In the genomic region with DNA sequence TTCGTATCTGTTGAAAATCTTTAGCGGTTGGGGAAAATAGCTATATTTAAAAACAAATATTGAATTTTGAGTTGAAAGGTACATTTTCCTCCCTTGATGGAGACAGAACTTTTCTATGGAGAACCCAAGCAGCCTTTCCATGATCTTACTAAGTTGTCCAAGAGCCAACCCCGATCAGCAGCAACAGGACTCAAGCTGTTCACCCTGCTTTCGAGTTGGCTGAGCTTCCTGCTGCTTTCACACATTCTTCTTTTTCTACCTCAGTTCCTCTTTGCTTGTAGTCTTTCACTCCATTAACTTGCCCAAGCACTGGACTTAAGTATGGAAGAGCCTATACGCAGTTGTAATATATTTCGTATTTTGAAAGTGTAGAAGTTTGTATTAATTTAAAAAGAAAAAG, we compare ENCODE assay signal across 11 cellular contexts. TPM values are rescaled to one million over a fixed set of nuclear protein-coding genes. Genes with fewer than 3 reads are reported as not detected.
DNase-seq lines count a peak whose midpoint lies in the region; ATAC-seq and TF ChIP-seq lines count a peak whose summit lies in the region.
"Had no signal": no experiment of that assay in that cellular context is flagged by ENCODE, and none has a peak within 500 bp of the region (broad histone marks: within the 10 kb centered on the region; RNA-seq: fewer than 3 reads in every experiment).

No MANE protein-coding gene starts in this region.

- no peaks in the 10 kb centered on the region; the same call in 1 of the 2 replicates for H3K27me3 Mint-ChIP-seq in WTC11 (ENCODE audit: low read depth)

- H4K20me1 ChIP-seq in KMS-11 (ENCODE audit: insufficient read depth) (no peaks in the 10 kb centered on the region), hepatocyte (ENCODE audit: insufficient read depth, poor library complexity, severe bottlenecking) (no peaks in the 10 kb centered on the region)

- H3K79me2 ChIP-seq in KMS-11 (ENCODE audit: insufficient read depth, low read depth) (no peaks in the 10 kb centered on the region; the same call in 1 of the 2 replicates), hepatocyte (no peaks in the 10 kb centered on the region)

- POLR2A ChIA-PET in WTC11 (lab: Charles Lee), result no interaction called here

- TF ChIP-seq CTCF in KMS-11 (conservative IDR thresholded peaks at IDR 0.05; ENCODE audit: low read depth, low read length) (no peak), hepatocyte (IDR thresholded peaks at IDR 0.05; ENCODE audit: poor library complexity) (no peak), WTC11 (IDR thresholded peaks at IDR 0.05) (no peak)

- H3K4me3 Mint-ChIP-seq in WTC11, result no peak overlapping the region

- H3K9me3 Mint-ChIP-seq in WTC11, result no peaks in the 10 kb centered on the region

- peaks cover 19% of the 10 kb centered on the region for H3K36me3 ChIP-seq in KMS-11 (ENCODE audit: insufficient read depth)
- no peaks in the 10 kb centered on the region for H3K36me3 ChIP-seq in hepatocyte (replicated peaks; ENCODE audit: insufficient read depth, low read depth)
- H3K36me3 ChIP-seq: SJCRH30 had no signal

- 99% methylated on average over 6 of the region's 6 CpGs for WGBS in hepatocyte (ENCODE audit: low lambda C conversion rate, missing lambda C conversion rate)

- ATAC-seq in WTC11, result no peak

- no peaks in the 10 kb centered on the region for H3K27me3 ChIP-seq in KMS-11 (ENCODE audit: insufficient read depth, low read depth)
- H3K27me3 ChIP-seq in hepatocyte, result no peaks in the 10 kb centered on the region
- H3K27me3 ChIP-seq: SJCRH30 had no signal

- H3K4me1 ChIP-seq in KMS-11 (ENCODE audit: low read depth, poor library complexity, severe bottlenecking) (peaks cover 79% of the 10 kb centered on the region), hepatocyte (ENCODE audit: insufficient read depth) (peaks cover 19% of the 10 kb centered on the region)
- H3K4me1 ChIP-seq: SJCRH30 had no signal

- H3K4me1 Mint-ChIP-seq in WTC11, result no peaks in the 10 kb centered on the region

- no peaks in the 10 kb centered on the region for H3K9me3 ChIP-seq in hepatocyte (ENCODE audit: low read depth)
- H3K9me3 ChIP-seq: SJCRH30 had no signal

- no peaks in the 10 kb centered on the region for H3K36me3 Mint-ChIP-seq in WTC11

- DNase-seq in DMS53 (lab: John Stamatoyannopoulos, UW) (peak; percentile 10), DMS53 treated with DMSO at 0.1 percent for 48 hours (lab: John Stamatoyannopoulos, UW; ENCODE audit: unreplicated experiment) (no peak), hepatocyte (ENCODE audit: low spot score) (no peak), pons (ENCODE audit: low spot score) (peak; percentile 20), WTC11 (ENCODE audit: low spot score) (no peak), anterior cingulate cortex (lab: John Stamatoyannopoulos, UW) (no peak), NCI-H2196 treated with DMSO at 0.1 percent for 48 hours (lab: John Stamatoyannopoulos, UW; ENCODE audit: unreplicated experiment) (no peak)
- DNase-seq: GOT3 had no signal

- no peaks in the 10 kb centered on the region for H3K9me2 ChIP-seq in hepatocyte (replicated peaks; ENCODE audit: insufficient read depth)

- H2AFZ ChIP-seq in KMS-11 (ENCODE audit: low read depth) (no peak overlapping the region), hepatocyte (no peak overlapping the region)

- H3K4me2 ChIP-seq in KMS-11, result no peak overlapping the region; the same call in 1 of the 2 replicates
- no peak overlapping the region for H3K4me2 ChIP-seq in hepatocyte

- H3K9ac ChIP-seq in KMS-11, result no peak overlapping the region

- CTCF ChIA-PET in WTC11 (lab: Charles Lee), result interaction anchor here (0.6 to 3.5 kb wide), 5 partner anchors 12 to 266 kb away, joined by 3 to 29 read pairs (median 4); no protein-coding TSS in a partner anchor

- H3K4me3 ChIP-seq in KMS-11 (IDR thresholded peaks at IDR 0.05; ENCODE audit: insufficient read depth, low read depth, low read length) (no peak overlapping the region), hepatocyte (no peak overlapping the region)
- H3K4me3 ChIP-seq: SJCRH30 had no signal

- H3K27ac Mint-ChIP-seq in WTC11, result no peak overlapping the region

- peak overlapping the region; percentile 12; the same call in 1 of the 2 replicates for H3K27ac ChIP-seq in KMS-11
- peak overlapping the region; percentile 81 for H3K27ac ChIP-seq in hepatocyte
- H3K27ac ChIP-seq: 22Rv1, SJCRH30 had no signal

TF ChIP-seq in WTC11, 78 proteins besides CTCF, POLR2A, EP300 and RAD21 (continues in another document):
- TF ChIP-seq ZNF671 (CRISPR knock-in tag; IDR thresholded peaks at IDR 0.05) (no peak), JUN (CRISPR knock-in tag; IDR thresholded peaks at IDR 0.05) (no peak), FOXP1 (CRISPR knock-in tag; IDR thresholded peaks at IDR 0.05; ENCODE audit: borderline replicate concordance) (no peak), ZNF138 (CRISPR knock-in tag; conservative IDR thresholded peaks at IDR 0.05) (no peak), OVOL2 (CRISPR knock-in tag; IDR thresholded peaks at IDR 0.05; ENCODE audit: borderline replicate concordance) (no peak), SMAD3 (CRISPR knock-in tag; IDR thresholded peaks at IDR 0.05; ENCODE audit: borderline replicate concordance) (no peak), NFE2L1 (CRISPR knock-in tag; IDR thresholded peaks at IDR 0.05) (no peak), RORB (CRISPR knock-in tag; IDR thresholded peaks at IDR 0.05) (no peak)
- TF ChIP-seq, protein P1, sequence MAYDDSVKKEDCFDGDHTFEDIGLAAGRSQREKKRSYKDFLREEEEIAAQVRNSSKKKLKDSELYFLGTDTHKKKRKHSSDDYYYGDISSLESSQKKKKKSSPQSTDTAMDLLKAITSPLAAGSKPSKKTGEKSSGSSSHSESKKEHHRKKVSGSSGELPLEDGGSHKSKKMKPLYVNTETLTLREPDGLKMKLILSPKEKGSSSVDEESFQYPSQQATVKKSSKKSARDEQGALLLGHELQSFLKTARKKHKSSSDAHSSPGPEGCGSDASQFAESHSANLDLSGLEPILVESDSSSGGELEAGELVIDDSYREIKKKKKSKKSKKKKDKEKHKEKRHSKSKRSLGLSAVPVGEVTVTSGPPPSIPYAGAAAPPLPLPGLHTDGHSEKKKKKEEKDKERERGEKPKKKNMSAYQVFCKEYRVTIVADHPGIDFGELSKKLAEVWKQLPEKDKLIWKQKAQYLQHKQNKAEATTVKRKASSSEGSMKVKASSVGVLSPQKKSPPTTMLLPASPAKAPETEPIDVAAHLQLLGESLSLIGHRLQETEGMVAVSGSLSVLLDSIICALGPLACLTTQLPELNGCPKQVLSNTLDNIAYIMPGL (CRISPR knock-in tag; IDR thresholded peaks at IDR 0.05), result no peak
- TF ChIP-seq, protein P2, sequence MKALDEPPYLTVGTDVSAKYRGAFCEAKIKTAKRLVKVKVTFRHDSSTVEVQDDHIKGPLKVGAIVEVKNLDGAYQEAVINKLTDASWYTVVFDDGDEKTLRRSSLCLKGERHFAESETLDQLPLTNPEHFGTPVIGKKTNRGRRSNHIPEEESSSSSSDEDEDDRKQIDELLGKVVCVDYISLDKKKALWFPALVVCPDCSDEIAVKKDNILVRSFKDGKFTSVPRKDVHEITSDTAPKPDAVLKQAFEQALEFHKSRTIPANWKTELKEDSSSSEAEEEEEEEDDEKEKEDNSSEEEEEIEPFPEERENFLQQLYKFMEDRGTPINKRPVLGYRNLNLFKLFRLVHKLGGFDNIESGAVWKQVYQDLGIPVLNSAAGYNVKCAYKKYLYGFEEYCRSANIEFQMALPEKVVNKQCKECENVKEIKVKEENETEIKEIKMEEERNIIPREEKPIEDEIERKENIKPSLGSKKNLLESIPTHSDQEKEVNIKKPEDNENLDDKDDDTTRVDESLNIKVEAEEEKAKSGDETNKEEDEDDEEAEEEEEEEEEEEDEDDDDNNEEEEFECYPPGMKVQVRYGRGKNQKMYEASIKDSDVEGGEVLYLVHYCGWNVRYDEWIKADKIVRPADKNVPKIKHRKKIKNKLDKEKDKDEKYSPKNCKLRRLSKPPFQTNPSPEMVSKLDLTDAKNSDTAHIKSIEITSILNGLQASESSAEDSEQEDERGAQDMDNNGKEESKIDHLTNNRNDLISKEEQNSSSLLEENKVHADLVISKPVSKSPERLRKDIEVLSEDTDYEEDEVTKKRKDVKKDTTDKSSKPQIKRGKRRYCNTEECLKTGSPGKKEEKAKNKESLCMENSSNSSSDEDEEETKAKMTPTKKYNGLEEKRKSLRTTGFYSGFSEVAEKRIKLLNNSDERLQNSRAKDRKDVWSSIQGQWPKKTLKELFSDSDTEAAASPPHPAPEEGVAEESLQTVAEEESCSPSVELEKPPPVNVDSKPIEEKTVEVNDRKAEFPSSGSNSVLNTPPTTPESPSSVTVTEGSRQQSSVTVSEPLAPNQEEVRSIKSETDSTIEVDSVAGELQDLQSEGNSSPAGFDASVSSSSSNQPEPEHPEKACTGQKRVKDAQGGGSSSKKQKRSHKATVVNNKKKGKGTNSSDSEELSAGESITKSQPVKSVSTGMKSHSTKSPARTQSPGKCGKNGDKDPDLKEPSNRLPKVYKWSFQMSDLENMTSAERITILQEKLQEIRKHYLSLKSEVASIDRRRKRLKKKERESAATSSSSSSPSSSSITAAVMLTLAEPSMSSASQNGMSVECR (CRISPR knock-in tag; IDR thresholded peaks at IDR 0.05; ENCODE audit: borderline replicate concordance), result no peak
- TF ChIP-seq, protein P3, sequence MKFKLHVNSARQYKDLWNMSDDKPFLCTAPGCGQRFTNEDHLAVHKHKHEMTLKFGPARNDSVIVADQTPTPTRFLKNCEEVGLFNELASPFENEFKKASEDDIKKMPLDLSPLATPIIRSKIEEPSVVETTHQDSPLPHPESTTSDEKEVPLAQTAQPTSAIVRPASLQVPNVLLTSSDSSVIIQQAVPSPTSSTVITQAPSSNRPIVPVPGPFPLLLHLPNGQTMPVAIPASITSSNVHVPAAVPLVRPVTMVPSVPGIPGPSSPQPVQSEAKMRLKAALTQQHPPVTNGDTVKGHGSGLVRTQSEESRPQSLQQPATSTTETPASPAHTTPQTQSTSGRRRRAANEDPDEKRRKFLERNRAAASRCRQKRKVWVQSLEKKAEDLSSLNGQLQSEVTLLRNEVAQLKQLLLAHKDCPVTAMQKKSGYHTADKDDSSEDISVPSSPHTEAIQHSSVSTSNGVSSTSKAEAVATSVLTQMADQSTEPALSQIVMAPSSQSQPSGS (CRISPR knock-in tag; IDR thresholded peaks at IDR 0.05; ENCODE audit: borderline replicate concordance, low read depth), result no peak

RNA-seq across cellular contexts. Expression of a gene that starts 59.4 kb away (rescaled TPM):
- 503 and 527 TPM in 2 replicates for total RNA-seq in hepatocyte
- polyA plus RNA-seq in hepatocyte, result 173 and 219 TPM in 2 replicates
- 8.4 to 10.8 TPM (median 9.6 TPM) in 3 replicates for total RNA-seq in WTC11 (2021)

Comparison
In these comparisons a context has a peak if more than half of its experiments do, and no peak if none do; other contexts are left out.
1. DNase-seq: peak in DMS53 (single experiment) and pons (single experiment); none in DMS53 treated with DMSO at 0.1 percent for 48 hours (single experiment), hepatocyte (single experiment), WTC11 (single experiment), anterior cingulate cortex (0 of 58) and NCI-H2196 treated with DMSO at 0.1 percent for 48 hours (single experiment).
2. RNA of a gene that starts 59.4 kb away (total RNA-seq): 503 to 527 TPM in hepatocyte; 8.4 to 10.8 TPM in WTC11; every median in the first group is over 10 times any median in the second.